ENCODE assay signal across 8 cellular contexts in genomic region chr11:74397531-74398243, GRCh38. TPM values are rescaled to one million over a fixed set of nuclear protein-coding genes. Genes with fewer than 3 reads are reported as not detected.
DNase-seq lines count a peak whose midpoint lies in the region; ATAC-seq, FAIRE-seq and TF ChIP-seq lines count a peak whose summit lies in the region.

No MANE protein-coding gene starts in this region.

- FAIRE-seq in GM12892 (lab: Jason Lieb, UNC) = peak; percentile 48

- no peaks in the 10 kb centered on the region for H3K9me3 ChIP-seq in heart right ventricle

- intact Hi-C loops in heart right ventricle (cut with DNase I) = loop anchor here in 1 of 10 donors (5.0 kb wide), 1 partner anchor 95 kb away; the partner anchor contains the start of gene LIPT2

- H3K4me3 ChIP-seq in heart right ventricle = peak overlapping the region; percentile 70 to 96 (median 84)

- peak overlapping the region; percentile 68 for H3K27ac Mint-ChIP-seq in progenitor cell of endocrine pancreas

- ATAC-seq in heart right ventricle = peak; percentile 7 to 29 (median 17)

- no peaks in the 10 kb centered on the region for H3K9me3 Mint-ChIP-seq in progenitor cell of endocrine pancreas (ENCODE audit: low read depth)

- no peaks in the 10 kb centered on the region for H3K27me3 Mint-ChIP-seq in progenitor cell of endocrine pancreas

- peak overlapping the region; percentile 99 for H3K4me3 Mint-ChIP-seq in progenitor cell of endocrine pancreas (ENCODE audit: low read depth)

- 1% methylated on average over 34 of the region's 34 CpGs for WGBS in heart right ventricle, 2 donors

- peaks cover 7% of the 10 kb centered on the region for H3K4me1 Mint-ChIP-seq in progenitor cell of endocrine pancreas (ENCODE audit: low read depth)

- DNase-seq in 8988T (peak; percentile 40), GM12892 (ENCODE audit: insufficient read length) (peak; percentile 14), HuH-7 (ENCODE audit: low spot score) (peak; percentile 56), heart right ventricle (peak in 1 of 2 donors; percentile 42), progenitor cell of endocrine pancreas (ENCODE audit: low spot score, unreplicated experiment) (peak; percentile 13), NCI-H446 treated with DMSO at 0.1 percent for 48 hours (lab: John Stamatoyannopoulos, UW) (no peak)
- DNase-seq in activated naive CD4-positive, alpha-beta T cell treated with anti-CD3 and anti-CD28 coated beads, Interleukin-2, amount 50 U/mL, for 16 hours = peak; percentile 34

- no peaks in the 10 kb centered on the region for H3K36me3 ChIP-seq in heart right ventricle

- peaks cover 0 to 13% (median 0%) of the 10 kb centered on the region in 9 donors for H3K4me1 ChIP-seq in heart right ventricle

- peak overlapping the region; percentile 13 to 90 (median 82) for H3K27ac ChIP-seq in heart right ventricle

- TF ChIP-seq CTCF in heart right ventricle (IDR thresholded peaks at IDR 0.05) (no peak), progenitor cell of endocrine pancreas (IDR thresholded peaks at IDR 0.05; ENCODE audit: unreplicated experiment) (peak; percentile 27)

- TF ChIP-seq POLR2A in GM12892 (IDR thresholded peaks at IDR 0.05; ENCODE audit: low read depth, low read length) = no peak

- no peaks in the 10 kb centered on the region for H3K27me3 ChIP-seq in heart right ventricle

- H3K36me3 Mint-ChIP-seq in progenitor cell of endocrine pancreas (ENCODE audit: insufficient read depth) = no peaks in the 10 kb centered on the region

TF ChIP-seq in PFSK-1, 5 proteins besides CTCF, POLR2A, EP300 and RAD21:
- TF ChIP-seq POLR2AphosphoS5 (IDR thresholded peaks at IDR 0.05; ENCODE audit: low read depth, low read length) (no peak), FOXP2 (optimal IDR thresholded peaks at IDR 0.05; ENCODE audit: borderline replicate concordance, extremely low read depth, extremely low read length, insufficient read depth) (peak; percentile 30)

RNA-seq across cellular contexts. Expression of gene PGM2L1, which starts 0.5 kb away (rescaled TPM):
- polyA plus RNA-seq in GM12892 (2012; ENCODE audit: missing spikeins) = 0.15 TPM
- 3.9 TPM for polyA plus RNA-seq in PFSK-1 (2012; ENCODE audit: insufficient read length, low read depth)
- 1 to 10 TPM in 8 of 10 donors, under 1 TPM in 2; 0.91 to 2.5 (median 1.7) TPM for total RNA-seq in heart right ventricle
- 1 to 10 TPM in 1 of 2 donors, under 1 TPM in 1; 0.81 to 1.0 TPM for polyA plus RNA-seq in heart right ventricle
- 17.2 and 20.5 TPM in 2 replicates for total RNA-seq in progenitor cell of endocrine pancreas
